In the genomic region with DNA sequence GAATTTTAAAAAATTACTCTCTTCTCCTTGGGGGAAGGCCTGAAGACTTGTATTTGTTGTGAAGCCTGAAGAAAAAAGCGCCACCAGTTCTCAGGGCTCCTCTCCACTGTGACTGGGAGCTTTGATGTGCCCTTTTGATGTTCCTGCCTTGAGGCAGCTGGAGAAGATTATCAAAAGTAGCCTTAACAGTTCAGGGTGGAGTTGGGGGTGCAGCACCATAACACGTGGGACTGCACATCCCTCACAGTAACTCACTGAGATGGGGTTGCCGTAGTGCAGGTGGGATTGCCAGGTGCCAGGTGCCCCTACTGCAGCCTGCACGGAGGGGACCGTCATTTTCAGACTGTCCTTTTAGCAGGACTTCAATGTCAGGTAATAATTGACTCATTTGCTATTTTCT, we compare ENCODE assay signal across 21 cellular contexts.
"Had no signal": no experiment of that assay in that cellular context is flagged by ENCODE, and none has a peak within 500 bp of the region (broad histone marks: within the 10 kb centered on the region; RNA-seq: fewer than 3 reads in every experiment).

No MANE protein-coding gene starts in this region.

- DNase-seq: activated CD4-positive, CD25-positive, alpha-beta regulatory T cell treated with anti-CD3 and anti-CD28 coated beads, Interleukin-2, amount 50 U/mL, for 72 hours; activated naive CD4-positive, alpha-beta T cell; activated naive CD8-positive, alpha-beta T cell treated with anti-CD3 and anti-CD28 coated beads, Interleukin-2, amount 10 ng/mL, durations not matched to agents 7 days and 5 days; activated T-cell treated with anti-CD3 and anti-CD28 coated beads for 4 hours; aorta; cortex of kidney; effector memory CD4-positive, alpha-beta T cell; gastrocnemius medialis; heart left ventricle; naive thymus-derived CD8-positive, alpha-beta T cell; occipital lobe; right cardiac atrium; small intestine; stimulated activated CD4-positive, alpha-beta T cell treated with anti-CD3 and anti-CD28 coated beads, Interleukin-4, amount 100 ng/mL, for 4 hours; stimulated activated CD8-positive, alpha-beta memory T cell treated with anti-CD3 and anti-CD28 coated beads, Interleukin-4, amount 100 ng/mL, for 48 hours; stimulated activated naive CD8-positive, alpha-beta T cell treated with anti-CD3 and anti-CD28 coated beads, Interleukin-15, Interleukin-2, amounts not matched to agents 100 U/mL and 50 U/mL, for 24 hours; T-helper 9 cell; transverse colon had no signal

- FAIRE-seq: small intestine had no signal

- H3K36me3 Mint-ChIP-seq: activated naive CD8-positive, alpha-beta T cell treated with anti-CD3 and anti-CD28 coated beads, Interleukin-2, amount 10 ng/mL, durations not matched to agents 7 days and 5 days; memory B cell; naive thymus-derived CD8-positive, alpha-beta T cell had no signal

- H3K27ac Mint-ChIP-seq: activated naive CD8-positive, alpha-beta T cell treated with anti-CD3 and anti-CD28 coated beads, Interleukin-2, amount 10 ng/mL, durations not matched to agents 7 days and 5 days; memory B cell; naive thymus-derived CD8-positive, alpha-beta T cell; progenitor cell of endocrine pancreas had no signal

- H3K9me3 ChIP-seq: gastrocnemius medialis, transverse colon had no signal

- H3K4me3 Mint-ChIP-seq: activated naive CD8-positive, alpha-beta T cell treated with anti-CD3 and anti-CD28 coated beads, Interleukin-2, amount 10 ng/mL, durations not matched to agents 7 days and 5 days; memory B cell; naive thymus-derived CD8-positive, alpha-beta T cell had no signal

- H3K27me3 Mint-ChIP-seq: activated naive CD8-positive, alpha-beta T cell treated with anti-CD3 and anti-CD28 coated beads, Interleukin-2, amount 10 ng/mL, durations not matched to agents 7 days and 5 days; memory B cell; progenitor cell of endocrine pancreas had no signal

- ATAC-seq: gastrocnemius medialis; heart left ventricle; left lobe of liver; naive thymus-derived CD8-positive, alpha-beta T cell; right cardiac atrium; stimulated activated naive CD8-positive, alpha-beta T cell treated with anti-CD3 and anti-CD28 coated beads, Interleukin-15, Interleukin-2, amounts not matched to agents 100 U/mL and 50 U/mL, for 24 hours had no signal

- H3K27me3 ChIP-seq: gastrocnemius medialis, heart left ventricle, transverse colon had no signal

- H3K4me1 Mint-ChIP-seq: activated naive CD8-positive, alpha-beta T cell treated with anti-CD3 and anti-CD28 coated beads, Interleukin-2, amount 10 ng/mL, durations not matched to agents 7 days and 5 days; memory B cell; naive thymus-derived CD8-positive, alpha-beta T cell had no signal

- H3K27ac ChIP-seq: gastrocnemius medialis, heart left ventricle, transverse colon had no signal

- H3K36me3 ChIP-seq: gastrocnemius medialis, heart left ventricle, transverse colon had no signal

- H3K4me3 ChIP-seq: gastrocnemius medialis, heart left ventricle, transverse colon had no signal

- H3K4me1 ChIP-seq: gastrocnemius medialis, heart left ventricle, transverse colon had no signal

- H3K9me3 Mint-ChIP-seq: activated naive CD8-positive, alpha-beta T cell treated with anti-CD3 and anti-CD28 coated beads, Interleukin-2, amount 10 ng/mL, durations not matched to agents 7 days and 5 days; memory B cell had no signal
